8 cellular contexts compared by ENCODE assay signal in genomic region chr4:70838972-70839536, GRCh38. TPM values are rescaled to one million over a fixed set of nuclear protein-coding genes. Genes with fewer than 3 reads are reported as not detected.
DNase-seq lines count a peak whose midpoint lies in the region; ATAC-seq and TF ChIP-seq lines count a peak whose summit lies in the region.

No MANE protein-coding gene starts in this region.

- DNase-seq in NCI-H2081 (lab: John Stamatoyannopoulos, UW) (peak; percentile 50 to 52), NCI-H2081 treated with DMSO at 0.1 percent for 48 hours (lab: John Stamatoyannopoulos, UW) (no peak), NCI-H187 treated with DMSO at 0.1 percent for 48 hours (lab: John Stamatoyannopoulos, UW) (peak; percentile 11), kidney epithelial cell (ENCODE audit: low read depth) (peak; percentile 10)
- peak; percentile 63 for DNase-seq in central memory CD4-positive, alpha-beta T cell
- DNase-seq in stimulated activated CD4-positive, alpha-beta T cell treated with anti-CD3 and anti-CD28 coated beads, Interleukin-15, amount 100 ng/mL, for 24 hours: peak; percentile 76

- ATAC-seq in HG02884 (IDR thresholded peaks at IDR 0.05; ENCODE audit: unreplicated experiment): peak; percentile 44
- ATAC-seq in activated CD4-positive, CD25-positive, alpha-beta regulatory T cell treated with anti-CD3 and anti-CD28 coated beads, Interleukin-2, amount 50 U/mL, for 24 hours: peak; percentile 52 to 56

- H3K4me3 ChIP-seq in kidney epithelial cell (ENCODE audit: low read depth, low read length): peak overlapping the region; percentile 96

- no peak for TF ChIP-seq CTCF in kidney epithelial cell (IDR thresholded peaks at IDR 0.05; ENCODE audit: insufficient read depth, low read length, poor library complexity, severe bottlenecking)

- H3K36me3 ChIP-seq in kidney epithelial cell (ENCODE audit: control insufficient read depth, insufficient read depth, low read length): no peaks in the 10 kb centered on the region

- no peaks in the 10 kb centered on the region for H3K27me3 ChIP-seq in kidney epithelial cell (ENCODE audit: control insufficient read depth, insufficient read depth, low read length)

RNA-seq across cellular contexts. Expression of gene GRSF1, which starts 0.6 kb away (rescaled TPM):
- 83.1 and 88.0 TPM in 2 replicates for total RNA-seq in kidney epithelial cell
